17 cellular contexts compared by ENCODE assay signal in genomic region chr10:124104011-124104627, GRCh38. TPM values are rescaled to one million over a fixed set of nuclear protein-coding genes. Genes with fewer than 3 reads are reported as not detected.
DNase-seq lines count a peak whose midpoint lies in the region; ATAC-seq and TF ChIP-seq lines count a peak whose summit lies in the region.
"Had no signal": no experiment of that assay in that cellular context is flagged by ENCODE, and none has a peak within 500 bp of the region (broad histone marks: within the 10 kb centered on the region; RNA-seq: fewer than 3 reads in every experiment).

No MANE protein-coding gene starts in this region.

- DNase-seq in endothelial cell (ENCODE audit: low spot score): no peak
- no peak for DNase-seq in stimulated activated naive B cell treated with anti-CD40 and anti-IgM and Interleukin-4, amounts not matched to agents 10 μg/mL and 1 μg/mL and 100 μg/mL, for 72 hours
- no peak for DNase-seq in SK-N-DZ (ENCODE audit: low spot score)
- no peak for DNase-seq in type B pancreatic cell (ENCODE audit: extremely low spot score, unreplicated experiment)
- DNase-seq: ACHN; AML-193; CD4-positive, alpha-beta T cell; H9; MV-4-11; NCI-H1436; NCI-H2081; NCI-H524; SJCRH30 had no signal

- H3K36me3 Mint-ChIP-seq in endothelial cell (ENCODE audit: low read depth, unreplicated experiment) (peaks cover 11% of the 10 kb centered on the region), type B pancreatic cell (no peaks in the 10 kb centered on the region)
- H3K36me3 Mint-ChIP-seq in stimulated activated naive B cell treated with anti-CD40 and anti-IgM and Interleukin-4, amounts not matched to agents 10 μg/mL and 1 μg/mL and 100 μg/mL, for 72 hours: peaks cover 15 to 16% of the 10 kb centered on the region in 2 donors

- H3K4me1 Mint-ChIP-seq in endothelial cell (ENCODE audit: unreplicated experiment) (peaks cover 16% of the 10 kb centered on the region), type B pancreatic cell (ENCODE audit: unreplicated experiment) (peaks cover 26% of the 10 kb centered on the region)
- peaks cover 57 to 70% of the 10 kb centered on the region in 2 donors for H3K4me1 Mint-ChIP-seq in stimulated activated naive B cell treated with anti-CD40 and anti-IgM and Interleukin-4, amounts not matched to agents 10 μg/mL and 1 μg/mL and 100 μg/mL, for 72 hours

- no peak for TF ChIP-seq CTCF in C4-2B (conservative IDR thresholded peaks at IDR 0.05)
- TF ChIP-seq CTCF in OCI-LY1 (IDR thresholded peaks at IDR 0.05; ENCODE audit: low read length): no peak
- no peak for TF ChIP-seq CTCF in endothelial cell (IDR thresholded peaks at IDR 0.05; ENCODE audit: unreplicated experiment)
- TF ChIP-seq CTCF in type B pancreatic cell (conservative IDR thresholded peaks at IDR 0.05): no peak

- H3K9me3 ChIP-seq in OCI-LY1 (ENCODE audit: low read length): no peaks in the 10 kb centered on the region
- H3K9me3 ChIP-seq: SJCRH30 had no signal

- H3K27me3 ChIP-seq in OCI-LY1 (ENCODE audit: insufficient read depth, low read length): no peaks in the 10 kb centered on the region
- H3K27me3 ChIP-seq: SJCRH30 had no signal

- H3K9me2 ChIP-seq in OCI-LY1 (ENCODE audit: low read depth, low read length): no peaks in the 10 kb centered on the region

- H3K27ac Mint-ChIP-seq in endothelial cell (ENCODE audit: unreplicated experiment): no peak overlapping the region
- peak overlapping the region; percentile 15 for H3K27ac Mint-ChIP-seq in stimulated activated naive B cell treated with anti-CD40 and anti-IgM and Interleukin-4, amounts not matched to agents 10 μg/mL and 1 μg/mL and 100 μg/mL, for 72 hours
- H3K27ac Mint-ChIP-seq in type B pancreatic cell: no peak overlapping the region
- H3K27ac Mint-ChIP-seq: CD4-positive, alpha-beta T cell had no signal

- peaks cover 11% of the 10 kb centered on the region for H3K27me3 Mint-ChIP-seq in endothelial cell (ENCODE audit: unreplicated experiment)
- peaks cover 0 to 2% of the 10 kb centered on the region in 2 donors for H3K27me3 Mint-ChIP-seq in stimulated activated naive B cell treated with anti-CD40 and anti-IgM and Interleukin-4, amounts not matched to agents 10 μg/mL and 1 μg/mL and 100 μg/mL, for 72 hours
- H3K27me3 Mint-ChIP-seq in type B pancreatic cell: peaks cover 6% of the 10 kb centered on the region
- H3K27me3 Mint-ChIP-seq: IgD-negative memory B cell had no signal

- H3K4me3 Mint-ChIP-seq in endothelial cell (ENCODE audit: unreplicated experiment) (peak overlapping the region; percentile 60), type B pancreatic cell (no peak overlapping the region)
- H3K4me3 Mint-ChIP-seq in stimulated activated naive B cell treated with anti-CD40 and anti-IgM and Interleukin-4, amounts not matched to agents 10 μg/mL and 1 μg/mL and 100 μg/mL, for 72 hours: no peak overlapping the region
- H3K4me3 Mint-ChIP-seq: CD4-positive, alpha-beta T cell; H9 had no signal

- no peaks in the 10 kb centered on the region for H3K79me2 ChIP-seq in OCI-LY1 (ENCODE audit: insufficient read depth, low read length)

- no peaks in the 10 kb centered on the region for H4K20me1 ChIP-seq in OCI-LY1 (ENCODE audit: insufficient read depth, low read length)

- peak overlapping the region; percentile 54 for H3K4me3 ChIP-seq in OCI-LY1 (ENCODE audit: low read depth, low read length, poor library complexity, severe bottlenecking)
- H3K4me3 ChIP-seq: SJCRH30 had no signal

- ATAC-seq in stimulated activated naive B cell treated with anti-CD40 and anti-IgM and Interleukin-4, amounts not matched to agents 10 μg/mL and 1 μg/mL and 100 μg/mL, for 72 hours (replicated peaks): no peak
- no peak for ATAC-seq in GM18517 (IDR thresholded peaks at IDR 0.05; ENCODE audit: unreplicated experiment)

- H3K9ac ChIP-seq in OCI-LY1 (ENCODE audit: low read length): no peak overlapping the region

- no peak overlapping the region for H2AFZ ChIP-seq in OCI-LY1 (ENCODE audit: low read length)

- peaks cover 71% of the 10 kb centered on the region for H3K4me1 ChIP-seq in OCI-LY1 (ENCODE audit: insufficient read depth, low read length, severe bottlenecking)
- H3K4me1 ChIP-seq: SJCRH30 had no signal

- H3K9me3 Mint-ChIP-seq in endothelial cell (ENCODE audit: unreplicated experiment): no peaks in the 10 kb centered on the region
- H3K9me3 Mint-ChIP-seq in stimulated activated naive B cell treated with anti-CD40 and anti-IgM and Interleukin-4, amounts not matched to agents 10 μg/mL and 1 μg/mL and 100 μg/mL, for 72 hours: peaks cover 3 to 13% of the 10 kb centered on the region in 2 donors
- no peaks in the 10 kb centered on the region for H3K9me3 Mint-ChIP-seq in type B pancreatic cell

- H3F3A ChIP-seq in OCI-LY1 (ENCODE audit: insufficient read depth, low read length): no peaks in the 10 kb centered on the region

- peaks cover 9% of the 10 kb centered on the region; the same call in 1 of the 2 replicates for H3K36me3 ChIP-seq in OCI-LY1 (ENCODE audit: insufficient read depth, low read length)
- H3K36me3 ChIP-seq: SJCRH30 had no signal

- peak overlapping the region; percentile 85; the same call in 1 of the 2 replicates for H3K4me2 ChIP-seq in OCI-LY1 (ENCODE audit: low read length)

- peak overlapping the region; percentile 83 for H3K27ac ChIP-seq in C4-2B
- H3K27ac ChIP-seq in OCI-LY1 (ENCODE audit: low read depth, low read length, poor library complexity, severe bottlenecking): peak overlapping the region; percentile 98
- H3K27ac ChIP-seq: SJCRH30 had no signal

RNA-seq across cellular contexts. Expression of gene CHST15, which starts 10.7 kb away (rescaled TPM):
- 148 TPM for total RNA-seq in endothelial cell (ENCODE audit: unreplicated experiment)
- polyA plus RNA-seq in SK-N-DZ (2014; cell fraction: cytosol; rRNA removed): 21.7 and 24.0 TPM in 2 replicates
- polyA plus RNA-seq in SK-N-DZ (2014; cell fraction: nucleus; rRNA removed): 25.8 and 46.5 TPM in 2 replicates
- 22.9 and 56.2 TPM in 2 replicates for total RNA-seq in type B pancreatic cell (ENCODE audit: low replicate concordance)
